ENCODE assay signal across 2 cellular contexts in genomic region chr2:65158557-65158956, GRCh38.
TF ChIP-seq lines count a peak whose summit lies in the region.

No MANE protein-coding gene starts in this region.

TF ChIP-seq in HCT116, 20 proteins besides CTCF, POLR2A, EP300 and RAD21:
- TF ChIP-seq TCF7L2 (IDR thresholded peaks at IDR 0.05; ENCODE audit: borderline replicate concordance, extremely low read depth, insufficient read depth, insufficient read length): no peak
- no peak for TF ChIP-seq SP1 (IDR thresholded peaks at IDR 0.05; ENCODE audit: low read depth)
- TF ChIP-seq YY1 (IDR thresholded peaks at IDR 0.05; ENCODE audit: extremely low read depth, insufficient replicate concordance, low read depth, low read length): no peak
- no peak for TF ChIP-seq ATF3 (IDR thresholded peaks at IDR 0.05)
- TF ChIP-seq CBX3 (IDR thresholded peaks at IDR 0.05; ENCODE audit: low read depth): no peak
- no peak for TF ChIP-seq ELF1 (IDR thresholded peaks at IDR 0.05; ENCODE audit: borderline replicate concordance, low read depth)
- no peak for TF ChIP-seq MAX (IDR thresholded peaks at IDR 0.05)
- no peak for TF ChIP-seq ZNF274 (IDR thresholded peaks at IDR 0.05; ENCODE audit: low read depth, low read length)
- no peak for TF ChIP-seq FOSL1 (IDR thresholded peaks at IDR 0.05; ENCODE audit: low read depth)
- no peak for TF ChIP-seq SRF (IDR thresholded peaks at IDR 0.05; ENCODE audit: low read depth)
- no peak for TF ChIP-seq CEBPB (IDR thresholded peaks at IDR 0.05; ENCODE audit: low read depth)
- TF ChIP-seq EZH2phosphoT487 (IDR thresholded peaks at IDR 0.05; ENCODE audit: borderline replicate concordance): no peak
- no peak for TF ChIP-seq EZH2 (IDR thresholded peaks at IDR 0.05)

TF ChIP-seq in HepG2, 621 proteins besides CTCF, POLR2A, EP300 and RAD21:
- no peak for TF ChIP-seq POGK (CRISPR knock-in tag; conservative IDR thresholded peaks at IDR 0.05)
- TF ChIP-seq LBX2 (CRISPR knock-in tag; IDR thresholded peaks at IDR 0.05; ENCODE audit: borderline replicate concordance): no peak
- no peak for TF ChIP-seq SSRP1 (CRISPR knock-in tag; IDR thresholded peaks at IDR 0.05)
- TF ChIP-seq STAT5B (CRISPR knock-in tag; IDR thresholded peaks at IDR 0.05): no peak
- TF ChIP-seq ZNF609 (CRISPR knock-in tag; IDR thresholded peaks at IDR 0.05; ENCODE audit: borderline replicate concordance): no peak
- no peak for TF ChIP-seq ZNF790 (CRISPR knock-in tag; IDR thresholded peaks at IDR 0.05; ENCODE audit: borderline replicate concordance)
- TF ChIP-seq MTF1 (CRISPR knock-in tag; IDR thresholded peaks at IDR 0.05): no peak
- no peak for TF ChIP-seq NFAT5 (CRISPR knock-in tag; IDR thresholded peaks at IDR 0.05)
- TF ChIP-seq GABPA (IDR thresholded peaks at IDR 0.05; ENCODE audit: low read depth, low read length): no peak
- no peak for TF ChIP-seq GABPA (CRISPR knock-in tag; IDR thresholded peaks at IDR 0.05; ENCODE audit: low read depth)
- no peak for TF ChIP-seq ZNF207 (IDR thresholded peaks at IDR 0.05; ENCODE audit: borderline replicate concordance)
- no peak for TF ChIP-seq STAG1 (CRISPR knock-in tag; IDR thresholded peaks at IDR 0.05)
